Comparison of ENCODE assay signal across 1 cellular context in genomic region chr7:139721417-139721816, GRCh38.
TF ChIP-seq lines count a peak whose summit lies in the region.

No MANE protein-coding gene starts in this region.

TF ChIP-seq in liver, 16 proteins besides CTCF, POLR2A, EP300 and RAD21 (continued from another document):
- TF ChIP-seq REST (IDR thresholded peaks at IDR 0.05) (no peak), FOXA2 (IDR thresholded peaks at IDR 0.05) (peak; percentile 42), HNF4G (IDR thresholded peaks at IDR 0.05) (no peak), GABPA (IDR thresholded peaks at IDR 0.05 in 1 of 2, conservative IDR thresholded peaks at IDR 0.05 in 1 of 2) (no peak), SP1 (IDR thresholded peaks at IDR 0.05) (peak; percentile 41), NR2F2 (IDR thresholded peaks at IDR 0.05) (no peak), RXRA (IDR thresholded peaks at IDR 0.05) (no peak), YY1 (IDR thresholded peaks at IDR 0.05) (no peak), EGR1 (IDR thresholded peaks at IDR 0.05; ENCODE audit: low read depth in 2 of 2) (no peak), JUND (IDR thresholded peaks at IDR 0.05) (no peak), TAF1 (conservative IDR thresholded peaks at IDR 0.05) (no peak), HNF4A (conservative IDR thresholded peaks at IDR 0.05) (peak in 1 of 2 donors; percentile 37)
- TF ChIP-seq, protein P1, sequence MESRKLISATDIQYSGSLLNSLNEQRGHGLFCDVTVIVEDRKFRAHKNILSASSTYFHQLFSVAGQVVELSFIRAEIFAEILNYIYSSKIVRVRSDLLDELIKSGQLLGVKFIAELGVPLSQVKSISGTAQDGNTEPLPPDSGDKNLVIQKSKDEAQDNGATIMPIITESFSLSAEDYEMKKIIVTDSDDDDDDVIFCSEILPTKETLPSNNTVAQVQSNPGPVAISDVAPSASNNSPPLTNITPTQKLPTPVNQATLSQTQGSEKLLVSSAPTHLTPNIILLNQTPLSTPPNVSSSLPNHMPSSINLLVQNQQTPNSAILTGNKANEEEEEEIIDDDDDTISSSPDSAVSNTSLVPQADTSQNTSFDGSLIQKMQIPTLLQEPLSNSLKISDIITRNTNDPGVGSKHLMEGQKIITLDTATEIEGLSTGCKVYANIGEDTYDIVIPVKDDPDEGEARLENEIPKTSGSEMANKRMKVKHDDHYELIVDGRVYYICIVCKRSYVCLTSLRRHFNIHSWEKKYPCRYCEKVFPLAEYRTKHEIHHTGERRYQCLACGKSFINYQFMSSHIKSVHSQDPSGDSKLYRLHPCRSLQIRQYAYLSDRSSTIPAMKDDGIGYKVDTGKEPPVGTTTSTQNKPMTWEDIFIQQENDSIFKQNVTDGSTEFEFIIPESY (IDR thresholded peaks at IDR 0.05) = no peak
- TF ChIP-seq, protein P2, sequence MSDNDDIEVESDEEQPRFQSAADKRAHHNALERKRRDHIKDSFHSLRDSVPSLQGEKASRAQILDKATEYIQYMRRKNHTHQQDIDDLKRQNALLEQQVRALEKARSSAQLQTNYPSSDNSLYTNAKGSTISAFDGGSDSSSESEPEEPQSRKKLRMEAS (IDR thresholded peaks at IDR 0.05) = no peak
